In the genomic region with DNA sequence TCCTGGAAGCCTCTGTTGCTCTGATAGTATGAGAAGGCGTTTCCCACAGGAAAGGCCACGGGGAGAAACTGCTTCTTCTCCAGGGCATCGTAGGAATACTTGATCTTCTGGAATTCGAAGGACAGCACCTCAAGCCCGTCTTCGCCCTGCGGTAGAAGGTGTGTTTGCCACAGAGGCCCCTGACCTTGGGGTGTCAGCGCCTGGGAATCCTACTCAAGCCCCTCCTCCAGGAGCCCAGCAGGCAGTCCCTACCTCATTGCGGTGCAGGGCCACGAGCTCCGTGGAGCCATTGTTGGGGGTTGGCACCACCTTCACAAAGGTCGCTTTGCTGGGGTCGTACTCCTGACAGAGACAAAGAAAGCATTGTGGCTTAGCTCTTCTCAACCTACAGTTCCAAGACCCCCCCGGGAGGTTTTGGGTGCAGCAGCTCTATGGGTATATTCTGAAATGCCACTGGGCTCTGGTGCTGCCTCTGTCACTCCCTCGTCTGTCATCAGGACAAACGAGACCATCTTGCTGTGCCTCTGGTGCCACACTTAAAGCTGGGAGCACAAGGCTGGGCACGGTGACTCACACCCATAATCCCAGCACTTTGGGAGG, we compare ENCODE assay signal across 17 cellular contexts. TPM values are rescaled to one million over a fixed set of nuclear protein-coding genes. Genes with fewer than 3 reads are reported as not detected.
DNase-seq lines count a peak whose midpoint lies in the region; ATAC-seq and TF ChIP-seq lines count a peak whose summit lies in the region.
"Had no signal": no experiment of that assay in that cellular context is flagged by ENCODE, and none has a peak within 500 bp of the region (broad histone marks: within the 10 kb centered on the region; RNA-seq: fewer than 3 reads in every experiment).

No MANE protein-coding gene starts in this region.

- 92% methylated on average over 14 of the region's 17 CpGs; no CpG with 5 or more reads in 1 of the 2 experiments for WGBS in IMR-90 (ENCODE audit: extremely low coverage in 2 of 2, insufficient read length in 1 of 2), 2 experiments
- WGBS in sigmoid colon, 2 donors, result 89 to 92% methylated on average over 17 of the region's 17 CpGs

- dilution Hi-C loops in IMR-90 (cut with HindIII; ENCODE audit: low sequenced_read_pairs, unreplicated experiment), result no loop called here

- H2AK9ac ChIP-seq in IMR-90 (replicated peaks; ENCODE audit: low read depth, low read length, poor library complexity), result peak overlapping the region; percentile 42

- H2BK120ac ChIP-seq in IMR-90 (ENCODE audit: low read depth, low read length), result no peak overlapping the region

- H2BK20ac ChIP-seq in IMR-90 (ENCODE audit: low read depth, low read length), result no peak overlapping the region

- no peak overlapping the region for H3K9ac ChIP-seq in IMR-90 (ENCODE audit: low read depth, low read length)
- H3K9ac ChIP-seq: GM23248 had no signal

- peaks cover 35% of the 10 kb centered on the region for H3K4me1 Mint-ChIP-seq in activated CD8-positive, alpha-beta memory T cell treated with anti-CD3 and anti-CD28 coated beads, Interleukin-2, amount 10 ng/mL, durations not matched to agents 7 days and 5 days
- H3K4me1 Mint-ChIP-seq in chondrocyte (ENCODE audit: low read depth), result peaks cover 19% of the 10 kb centered on the region
- H3K4me1 Mint-ChIP-seq in T-cell, result peaks cover 20 to 37% (median 28%) of the 10 kb centered on the region in 3 donors

- H4K91ac ChIP-seq in IMR-90 (ENCODE audit: insufficient read depth, low read depth, low read length), result no peak overlapping the region

- no peaks in the 10 kb centered on the region for H3K27me3 ChIP-seq in IMR-90 (ENCODE audit: control insufficient read depth, insufficient read depth, low read length)
- no peaks in the 10 kb centered on the region for H3K27me3 ChIP-seq in sigmoid colon

- no peak overlapping the region for H2AK5ac ChIP-seq in IMR-90 (ENCODE audit: low read depth, low read length)

- in situ Hi-C loops in IMR-90 (cut with MboI; ENCODE audit: low sequenced_read_pairs), result no loop called here

- H3K56ac ChIP-seq in IMR-90 (ENCODE audit: extremely low read depth, insufficient read depth, low read length), result no peak overlapping the region

- peak overlapping the region; percentile 93 for H3K27ac Mint-ChIP-seq in activated CD8-positive, alpha-beta memory T cell treated with anti-CD3 and anti-CD28 coated beads, Interleukin-2, amount 10 ng/mL, durations not matched to agents 7 days and 5 days
- H3K27ac Mint-ChIP-seq in chondrocyte (ENCODE audit: unreplicated experiment) (no peak overlapping the region), T-cell (no peak overlapping the region)

- H2AFZ ChIP-seq in IMR-90 (replicated peaks; ENCODE audit: low read length, poor library complexity), result no peak overlapping the region
- H2AFZ ChIP-seq: GM23248 had no signal

- H3K4me2 ChIP-seq in IMR-90 (ENCODE audit: low read depth, low read length), result no peak overlapping the region

- H3K23ac ChIP-seq in IMR-90 (ENCODE audit: low read depth, low read length), result no peak overlapping the region

- H3K9me1 ChIP-seq in IMR-90 (ENCODE audit: insufficient read depth, low read length), result peaks cover 22% of the 10 kb centered on the region

- no peak for DNase-seq in activated CD8-positive, alpha-beta memory T cell treated with anti-CD3 and anti-CD28 coated beads, Interleukin-2, amount 10 ng/mL, durations not matched to agents 7 days and 5 days
- DNase-seq in activated CD8-positive, alpha-beta memory T cell treated with anti-CD3 and anti-CD28 coated beads, Interleukin-2, amount 50 U/mL, for 4 hours, result no peak
- DNase-seq in IMR-90 (no peak), chondrocyte (ENCODE audit: low spot score) (peak; percentile 51), sigmoid colon (peak; percentile 37), T-helper 2 cell (no peak), iPS-NIHi11 (ENCODE audit: low spot score) (no peak), T-cell (no peak)
- DNase-seq: DMS79 treated with DMSO at 0.1 percent for 48 hours, GM23248, KBM-7, NCI-H1417 treated with DMSO at 0.1 percent for 48 hours, NCI-H2029, NCI-H2171, NCI-H446 treated with DMSO at 0.1 percent for 48 hours, NCI-H774, PC-3 had no signal

- H3K36me3 Mint-ChIP-seq in activated CD8-positive, alpha-beta memory T cell treated with anti-CD3 and anti-CD28 coated beads, Interleukin-2, amount 10 ng/mL, durations not matched to agents 7 days and 5 days, result peaks cover 61% of the 10 kb centered on the region
- peaks cover 14% of the 10 kb centered on the region for H3K36me3 Mint-ChIP-seq in chondrocyte (ENCODE audit: low read depth)
- peaks cover 36% of the 10 kb centered on the region for H3K36me3 Mint-ChIP-seq in T-cell

- H3K9me3 Mint-ChIP-seq in activated CD8-positive, alpha-beta memory T cell treated with anti-CD3 and anti-CD28 coated beads, Interleukin-2, amount 10 ng/mL, durations not matched to agents 7 days and 5 days (ENCODE audit: low read depth), result no peaks in the 10 kb centered on the region
- no peaks in the 10 kb centered on the region for H3K9me3 Mint-ChIP-seq in chondrocyte (ENCODE audit: low read depth)
- H3K9me3 Mint-ChIP-seq in T-cell, result no peaks in the 10 kb centered on the region

- no peak for TF ChIP-seq EP300 in sigmoid colon (IDR thresholded peaks at IDR 0.05)

- H3K4me1 ChIP-seq in IMR-90 (ENCODE audit: control insufficient read depth, insufficient read depth, low read length) (peaks cover 7% of the 10 kb centered on the region; the same call in 1 of the 2 replicates), sigmoid colon (peaks cover 0 to 26% (median 22%) of the 10 kb centered on the region in 4 donors)

- TF ChIP-seq CTCF in IMR-90 (conservative IDR thresholded peaks at IDR 0.05; ENCODE audit: low read depth, low read length) (no peak), chondrocyte (IDR thresholded peaks at IDR 0.05) (no peak), sigmoid colon (IDR thresholded peaks at IDR 0.05) (no peak)

- peaks cover 50% of the 10 kb centered on the region for H3K36me3 ChIP-seq in IMR-90 (ENCODE audit: control insufficient read depth, insufficient read depth, low read length)
- H3K36me3 ChIP-seq in sigmoid colon, result peaks cover 22 to 56% (median 45%) of the 10 kb centered on the region in 4 donors

- POLR2A ChIA-PET in IMR-90 (lab: Charles Lee; ENCODE audit: unreplicated experiment), result no interaction called here
- POLR2A ChIA-PET in T-cell (lab: Charles Lee), result no interaction called here

- H3K9me3 ChIP-seq in IMR-90 (ENCODE audit: control insufficient read depth, insufficient read depth, low read length) (no peaks in the 10 kb centered on the region), sigmoid colon (no peaks in the 10 kb centered on the region)

- ATAC-seq in activated CD8-positive, alpha-beta memory T cell treated with anti-CD3 and anti-CD28 coated beads, Interleukin-2, amount 10 ng/mL, durations not matched to agents 7 days and 5 days, result no peak
- ATAC-seq in IMR-90 (ENCODE audit: low read depth) (no peak), T-cell (replicated peaks in 1 of 4) (no peak)
- ATAC-seq: PC-3 had no signal

- TF ChIP-seq RAD21 in IMR-90 (IDR thresholded peaks at IDR 0.05; ENCODE audit: low read length), result no peak

- no peak overlapping the region for H4K8ac ChIP-seq in IMR-90 (ENCODE audit: low read depth in 2 of 2, low read length in 2 of 2)

- no peak overlapping the region for H2BK15ac ChIP-seq in IMR-90 (ENCODE audit: low read depth, low read length)

- no TSS peak for BruUV-seq in IMR-90 (replicated peaks; lab: Mats Ljungman, UMichigan)

- H3K79me1 ChIP-seq in IMR-90 (ENCODE audit: low read depth in 1 of 2, low read length in 2 of 2), result peaks cover 20 to 42% of the 10 kb centered on the region in 2 experiments

- H4K20me1 ChIP-seq in IMR-90 (ENCODE audit: insufficient read depth, low read length), result peaks cover 38% of the 10 kb centered on the region

- no peak for TF ChIP-seq POLR2A in IMR-90 (IDR thresholded peaks at IDR 0.05; ENCODE audit: low read depth, low read length)
- TF ChIP-seq POLR2A in sigmoid colon (IDR thresholded peaks at IDR 0.05), result no peak

- no peaks in the 10 kb centered on the region for H3K27me3 Mint-ChIP-seq in activated CD8-positive, alpha-beta memory T cell treated with anti-CD3 and anti-CD28 coated beads, Interleukin-2, amount 10 ng/mL, durations not matched to agents 7 days and 5 days
- H3K27me3 Mint-ChIP-seq in chondrocyte (ENCODE audit: low read depth) (no peaks in the 10 kb centered on the region), T-cell (no peaks in the 10 kb centered on the region)

- H3K4me3 ChIP-seq in IMR-90 (ENCODE audit: insufficient read depth, low read depth, low read length) (no peak overlapping the region), sigmoid colon (no peak overlapping the region)
- H3K4me3 ChIP-seq: GM23248 had no signal

- H2BK5ac ChIP-seq in IMR-90 (ENCODE audit: low read depth, low read length, poor library complexity, severe bottlenecking), result no peak overlapping the region

- no peak overlapping the region for H3K18ac ChIP-seq in IMR-90 (ENCODE audit: low read depth, low read length)

- H3K14ac ChIP-seq in IMR-90 (replicated peaks; ENCODE audit: low read depth, low read length), result no peak overlapping the region

- H3K27ac ChIP-seq in IMR-90 (ENCODE audit: insufficient read depth, low read length) (no peak overlapping the region), sigmoid colon (no peak overlapping the region)
- H3K27ac ChIP-seq: GM23248 had no signal

- intact Hi-C loops in IMR-90 (cut with micrococcal nuclease) (no loop called here), sigmoid colon (cut with DNase I) (loop anchor here (5.0 to 10.0 kb wide), 4 partner anchors 127 to 595 kb away; a partner anchor contains a TSS)

- H3K4ac ChIP-seq in IMR-90 (ENCODE audit: low read depth, low read length), result no peak overlapping the region

- CTCF ChIA-PET in activated CD8-positive, alpha-beta memory T cell treated with anti-CD3 and anti-CD28 coated beads, Interleukin-2, amount 10 ng/mL, durations not matched to agents 7 days and 5 days (lab: Charles Lee), result interaction anchor here (0.6 to 3.2 kb wide), 2 partner anchors 16 to 259 kb away, joined by 3 to 17 read pairs; a partner anchor contains a TSS
- CTCF ChIA-PET in IMR-90 (lab: Yijun Ruan, JAX), result no interaction called here
- CTCF ChIA-PET in T-cell (lab: Charles Lee), result no interaction called here

- H4K5ac ChIP-seq in IMR-90 (ENCODE audit: low read depth, low read length), result no peak overlapping the region

- H3K4me3 Mint-ChIP-seq in activated CD8-positive, alpha-beta memory T cell treated with anti-CD3 and anti-CD28 coated beads, Interleukin-2, amount 10 ng/mL, durations not matched to agents 7 days and 5 days, result no peak overlapping the region
- H3K4me3 Mint-ChIP-seq in chondrocyte (ENCODE audit: unreplicated experiment) (no peak overlapping the region), T-cell (no peak overlapping the region)

RNA-seq across cellular contexts. Expression of a gene that starts 3.7 kb away (rescaled TPM):
- total RNA-seq in activated CD8-positive, alpha-beta memory T cell treated with anti-CD3 and anti-CD28 coated beads, Interleukin-2, amount 10 ng/mL, durations not matched to agents 7 days and 5 days, result 100 to 1,000 TPM; 114 to 131 TPM
- total RNA-seq in IMR-90 (2012; rRNA removed), result 13.3 and 15.8 TPM in 2 replicates
- polyA plus RNA-seq in IMR-90 (2012; rRNA removed), result 43.8 and 44.3 TPM in 2 replicates
- polyA plus RNA-seq in IMR-90 (2012; cell fraction: cytosol; rRNA removed), result 23.5 and 30.6 TPM in 2 replicates
- 153 and 499 TPM in 2 replicates for polyA plus RNA-seq in IMR-90 (2012; cell fraction: nucleus; rRNA removed; ENCODE audit: low replicate concordance)
- 48.1 to 68.3 TPM (median 48.8 TPM) in 3 replicates for total RNA-seq in chondrocyte
- 100 to 1,000 TPM in 2 of 4 donors, 10 to 100 TPM in 2; 55.5 to 145 (median 102) TPM for total RNA-seq in sigmoid colon
- 10 to 100 TPM in 1 of 3 donors, 1 to 10 TPM in 2; 6.6 to 54.9 (median 7.4) TPM for polyA plus RNA-seq in sigmoid colon
- 100 to 1,000 TPM in 3 of 5 donors, 10 to 100 TPM in 2; 80.4 to 170 (median 156) TPM for total RNA-seq in T-cell

RNA-seq across cellular contexts. Expression of a gene that starts 8.9 kb away (rescaled TPM):
- 10 to 100 TPM; 75.0 to 93.7 TPM for total RNA-seq in activated CD8-positive, alpha-beta memory T cell treated with anti-CD3 and anti-CD28 coated beads, Interleukin-2, amount 10 ng/mL, durations not matched to agents 7 days and 5 days
- 7.3 and 8.3 TPM in 2 replicates for total RNA-seq in IMR-90 (2012; rRNA removed)
- polyA plus RNA-seq in IMR-90 (2012; rRNA removed), result 2.2 and 2.8 TPM in 2 replicates
- 0.52 and 0.77 TPM in 2 replicates for polyA plus RNA-seq in IMR-90 (2012; cell fraction: cytosol; rRNA removed)
- 1.1 and 3.7 TPM in 2 replicates for polyA plus RNA-seq in IMR-90 (2012; cell fraction: nucleus; rRNA removed; ENCODE audit: low replicate concordance)
- total RNA-seq in chondrocyte, result 5.4 to 9.8 TPM (median 6.2 TPM) in 3 replicates
- total RNA-seq in sigmoid colon, result 1 to 10 TPM; 4.7 to 6.4 (median 5.7) TPM
- 10 to 100 TPM in 2 of 3 donors, 1 to 10 TPM in 1; 9.9 to 24.2 (median 10.2) TPM for polyA plus RNA-seq in sigmoid colon
- total RNA-seq in T-cell, result 100 to 1,000 TPM in 3 of 5 donors, 10 to 100 TPM in 2; 66.2 to 180 (median 164) TPM

RNA-seq across cellular contexts. Expression of a gene that starts 16.3 kb away (rescaled TPM):
- total RNA-seq in activated CD8-positive, alpha-beta memory T cell treated with anti-CD3 and anti-CD28 coated beads, Interleukin-2, amount 10 ng/mL, durations not matched to agents 7 days and 5 days, result 100 to 1,000 TPM; 110 to 111 TPM
- total RNA-seq in IMR-90 (2012; rRNA removed), result 4.1 and 4.4 TPM in 2 replicates
- polyA plus RNA-seq in IMR-90 (2012; rRNA removed), result 10.9 and 11.0 TPM in 2 replicates
- 6.2 and 7.6 TPM in 2 replicates for polyA plus RNA-seq in IMR-90 (2012; cell fraction: cytosol; rRNA removed)
- polyA plus RNA-seq in IMR-90 (2012; cell fraction: nucleus; rRNA removed; ENCODE audit: low replicate concordance), result 54.8 and 78.0 TPM in 2 replicates
- 18.0 to 19.5 TPM (median 18.3 TPM) in 3 replicates for total RNA-seq in chondrocyte
- total RNA-seq in sigmoid colon, result 1 to 10 TPM; 5.0 to 9.1 (median 6.4) TPM
- 10 to 100 TPM; 13.2 to 37.0 (median 19.0) TPM for polyA plus RNA-seq in sigmoid colon
- total RNA-seq in T-cell, result 100 to 1,000 TPM in 4 of 5 donors, 10 to 100 TPM in 1; 99.5 to 148 (median 133) TPM

RNA-seq across cellular contexts. Expression of a gene that starts 31.7 kb away (rescaled TPM):
- 10 to 100 TPM; 39.4 to 46.1 TPM for total RNA-seq in activated CD8-positive, alpha-beta memory T cell treated with anti-CD3 and anti-CD28 coated beads, Interleukin-2, amount 10 ng/mL, durations not matched to agents 7 days and 5 days
- total RNA-seq in IMR-90 (2012; rRNA removed) (under 0.01 and 0.28 TPM in 2 replicates), chondrocyte (8.1 to 9.5 TPM (median 8.2 TPM) in 3 replicates), sigmoid colon (1 to 10 TPM in 2 of 4 donors, under 1 TPM in 2; 0.33 to 4.2 (median 1.2) TPM), T-cell (100 to 1,000 TPM in 1 of 5 donors, 10 to 100 TPM in 4; 78.3 to 106 (median 82.4) TPM)
- polyA plus RNA-seq in IMR-90 (2012; rRNA removed) (4.1 and 5.4 TPM in 2 replicates), sigmoid colon (10 to 100 TPM in 1 of 3 donors, 1 to 10 TPM in 2; 3.6 to 19.9 (median 6.0) TPM)
- 0.51 and 2.1 TPM in 2 replicates for polyA plus RNA-seq in IMR-90 (2012; cell fraction: cytosol; rRNA removed)
- 64.5 and 113 TPM in 2 replicates for polyA plus RNA-seq in IMR-90 (2012; cell fraction: nucleus; rRNA removed; ENCODE audit: low replicate concordance)

RNA-seq across cellular contexts. Expression of a gene that starts 41.3 kb away (rescaled TPM):
- total RNA-seq in activated CD8-positive, alpha-beta memory T cell treated with anti-CD3 and anti-CD28 coated beads, Interleukin-2, amount 10 ng/mL, durations not matched to agents 7 days and 5 days, result 10 to 100 TPM; 39.9 to 62.3 TPM
- total RNA-seq in IMR-90 (2012; rRNA removed) (0.90 and 1.4 TPM in 2 replicates), chondrocyte (1.1 to 1.5 TPM (median 1.2 TPM) in 3 replicates), sigmoid colon (under 1 TPM in 1 of 4 donors, not detected in 3; 0.49 TPM), T-cell (10 to 100 TPM; 40.9 to 48.3 (median 42.7) TPM)
- polyA plus RNA-seq in IMR-90 (2012; rRNA removed) (2.8 and 2.9 TPM in 2 replicates), sigmoid colon (1 to 10 TPM; 1.4 to 6.1 (median 2.4) TPM)
- polyA plus RNA-seq in IMR-90 (2012; cell fraction: cytosol; rRNA removed), result 1.8 TPM in 2 replicates
- 16.5 and 21.4 TPM in 2 replicates for polyA plus RNA-seq in IMR-90 (2012; cell fraction: nucleus; rRNA removed; ENCODE audit: low replicate concordance)

Comparison
In these comparisons a context has a peak if more than half of its experiments do, and no peak if none do; other contexts are left out.
1. DNase-seq: peak in chondrocyte (single experiment) and sigmoid colon (single experiment); none in activated CD8-positive, alpha-beta memory T cell treated with anti-CD3 and anti-CD28 coated beads, Interleukin-2, amount 10 ng/mL, durations not matched to agents 7 days and 5 days (single experiment), activated CD8-positive, alpha-beta memory T cell treated with anti-CD3 and anti-CD28 coated beads, Interleukin-2, amount 50 U/mL, for 4 hours (single experiment), IMR-90 (single experiment), T-helper 2 cell (0 of 5), iPS-NIHi11 (single experiment) and T-cell (0 of 34).